ENCODE assay signal across 26 cellular contexts in the genomic region with DNA sequence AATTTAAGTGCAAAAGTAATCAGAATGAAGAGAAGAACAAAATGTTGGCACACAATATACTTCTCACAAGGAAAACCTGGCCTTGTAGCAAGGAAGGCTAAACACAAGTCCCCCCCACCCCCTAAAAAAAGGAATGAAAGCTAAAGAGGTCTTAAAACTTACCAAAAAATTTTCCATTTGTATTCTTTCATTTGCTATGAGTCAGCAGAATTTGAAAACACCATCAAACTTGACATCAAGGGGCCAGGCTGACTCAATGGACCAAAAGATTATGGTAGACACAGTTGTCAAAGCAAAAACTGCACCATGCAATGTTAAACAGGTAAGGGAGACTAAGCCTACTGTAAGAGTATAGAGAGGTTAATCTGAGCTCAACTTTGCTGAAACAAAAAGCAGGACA.
"Had no signal": no experiment of that assay in that cellular context is flagged by ENCODE, and none has a peak within 500 bp of the region (broad histone marks: within the 10 kb centered on the region; RNA-seq: fewer than 3 reads in every experiment).

No MANE protein-coding gene starts in this region.

- H3K36me3 Mint-ChIP-seq: mesothelial cell of epicardium had no signal

- H3K4me1 Mint-ChIP-seq: mesothelial cell of epicardium had no signal

- H3K27me3 ChIP-seq: colonic mucosa, esophagus squamous epithelium, gastrocnemius medialis, heart right ventricle, left lung had no signal

- H3K27me3 Mint-ChIP-seq: dendritic cell treated with granulocyte-macrophage colony-stimulating factor and Interleukin-4, amounts not matched to agents 40 ng/mL and 50 ng/mL, for 4 days had no signal

- H3K9me3 ChIP-seq: colonic mucosa, gastrocnemius medialis, lower lobe of right lung had no signal

- H3K4me1 ChIP-seq: colonic mucosa, esophagus squamous epithelium, gastrocnemius medialis, heart right ventricle, left lung, lower lobe of right lung had no signal

- H3K36me3 ChIP-seq: colonic mucosa, esophagus squamous epithelium, gastrocnemius medialis, heart right ventricle, left lung, lower lobe of right lung had no signal

- FAIRE-seq: endometrium, islet of Langerhans, keratinocyte had no signal

- H3K27ac ChIP-seq: colonic mucosa, epithelial cell of prostate, esophagus squamous epithelium, gastrocnemius medialis, heart right ventricle, left lung, lower lobe of right lung had no signal

- H3K4me3 ChIP-seq: colonic mucosa, esophagus squamous epithelium, gastrocnemius medialis, heart right ventricle, left lung, lower lobe of right lung, mucosa of descending colon had no signal

- H3K4me3 Mint-ChIP-seq: dendritic cell treated with granulocyte-macrophage colony-stimulating factor and Interleukin-4, amounts not matched to agents 40 ng/mL and 50 ng/mL, for 4 days; mesothelial cell of epicardium had no signal

- DNase-seq: colonic mucosa; cortex of kidney; effector CD4-positive, alpha-beta T cell; effector memory CD4-positive, alpha-beta T cell; erythroblast; esophagus squamous epithelium; foreskin fibroblast; foreskin melanocyte; gastrocnemius medialis; glutamatergic neuron; head of caudate nucleus; heart right ventricle; hippocampal formation; left cardiac atrium; left lung; left ventricle myocardium superior; lower lobe of right lung; mesenchymal stem cell; mucosa of descending colon had no signal

- H3K27ac Mint-ChIP-seq: dendritic cell treated with granulocyte-macrophage colony-stimulating factor and Interleukin-4, amounts not matched to agents 40 ng/mL and 50 ng/mL, for 4 days; mesothelial cell of epicardium had no signal

- ATAC-seq: esophagus mucosa, gastrocnemius medialis, heart right ventricle, left cardiac atrium, left lung, left ventricle myocardium superior, lower lobe of right lung, mucosa of descending colon had no signal
